10 cellular contexts compared by ENCODE assay signal in genomic region chr15:69299451-69300128, GRCh38. TPM values are rescaled to one million over a fixed set of nuclear protein-coding genes. Genes with fewer than 3 reads are reported as not detected.
DNase-seq lines count a peak whose midpoint lies in the region; ATAC-seq, FAIRE-seq and TF ChIP-seq lines count a peak whose summit lies in the region.
"Had no signal": no experiment of that assay in that cellular context is flagged by ENCODE, and none has a peak within 500 bp of the region (broad histone marks: within the 10 kb centered on the region; RNA-seq: fewer than 3 reads in every experiment).

No MANE protein-coding gene starts in this region.

- no peaks in the 10 kb centered on the region for H3F3A ChIP-seq in PC-3 (ENCODE audit: low read length, unreplicated experiment)

- DNase-seq in CD14-positive monocyte (ENCODE audit: low spot score): no peak
- DNase-seq in PC-3: no peak
- DNase-seq in foreskin fibroblast: no peak
- peak in 1 of 6 donors; percentile 56 for DNase-seq in pancreas
- DNase-seq in AG08396 (ENCODE audit: low spot score): no peak
- DNase-seq in activated naive CD4-positive, alpha-beta T cell (lab: John Stamatoyannopoulos, UW): no peak
- DNase-seq in RKO (ENCODE audit: low spot score): no peak
- DNase-seq in NCI-H187 (lab: John Stamatoyannopoulos, UW): no peak
- DNase-seq: Karpas-422 had no signal

- peak overlapping the region; percentile 82; the same call in 1 of the 2 replicates for H2AFZ ChIP-seq in PC-3 (ENCODE audit: low read length)

- no peaks in the 10 kb centered on the region for H3K9me3 ChIP-seq in PC-3 (ENCODE audit: low read length)
- no peaks in the 10 kb centered on the region for H3K9me3 ChIP-seq in pancreas

- CTCF ChIA-PET in PC-3 (lab: Charles Lee): no interaction called here

- peak overlapping the region; percentile 93 for H3K4me2 ChIP-seq in PC-3 (ENCODE audit: low read length)

- no TSS peak for BruUV-seq in PC-3 (replicated peaks; lab: Mats Ljungman, UMichigan)

- H3K4me1 Mint-ChIP-seq in CD14-positive monocyte: peaks cover 8% of the 10 kb centered on the region

- H3K9ac ChIP-seq in PC-3 (ENCODE audit: low read length): peak overlapping the region; percentile 63

- peaks cover 0 to 10% (median 1%) of the 10 kb centered on the region in 7 donors for H3K9me3 Mint-ChIP-seq in CD14-positive monocyte

- peak overlapping the region; percentile 78 for H3K4me3 ChIP-seq in PC-3 (ENCODE audit: low read length)
- H3K4me3 ChIP-seq in foreskin fibroblast (ENCODE audit: low read depth in 1 of 2, low read length in 2 of 2): peak overlapping the region; percentile 46 to 48
- H3K4me3 ChIP-seq in pancreas: peak overlapping the region; percentile 48 to 71 (median 56)

- H3K27ac ChIP-seq in PC-3 (ENCODE audit: low read length): no peak overlapping the region
- peak overlapping the region; percentile 22 to 55 (median 44) for H3K27ac ChIP-seq in pancreas
- H3K27ac ChIP-seq: RWPE1 had no signal

- H4K20me1 ChIP-seq in PC-3 (ENCODE audit: low read length): no peaks in the 10 kb centered on the region

- H3K27ac Mint-ChIP-seq in CD14-positive monocyte: no peak overlapping the region

- ATAC-seq in PC-3 (0 out of 2 replicates have a peak, but pooled peaks have one; percentile 5), pancreas (peak; percentile 4 to 9 (median 6))

- H3K4me1 ChIP-seq in PC-3 (ENCODE audit: insufficient read depth, low read length): peaks cover 21% of the 10 kb centered on the region
- H3K4me1 ChIP-seq in pancreas: peaks cover 0 to 7% (median 0%) of the 10 kb centered on the region in 3 donors

- H3K79me2 ChIP-seq in PC-3 (ENCODE audit: low read length): no peaks in the 10 kb centered on the region

- intact Hi-C loops in CD14-positive monocyte (cut with micrococcal nuclease) (no loop called here), PC-3 (cut with micrococcal nuclease) (no loop called here), pancreas (cut with DNase I) (loop anchor here in 1 of 3 donors (10.0 kb wide), 1 partner anchor 75 kb away; no protein-coding TSS in a partner anchor)

- POLR2A ChIA-PET in PC-3 (lab: Charles Lee; ENCODE audit: unreplicated experiment): no interaction called here

- H3K27me3 ChIP-seq in PC-3 (ENCODE audit: low read length) (no peaks in the 10 kb centered on the region), pancreas (no peaks in the 10 kb centered on the region)

- no peak for FAIRE-seq in pancreas (lab: Jason Lieb, UNC)

- H3K4me3 Mint-ChIP-seq in CD14-positive monocyte: peak overlapping the region; percentile 24 to 55

- 16 to 17% methylated on average over 20 of the region's 20 CpGs for WGBS in pancreas, 2 donors

- TF ChIP-seq CTCF in CD14-positive monocyte (IDR thresholded peaks at IDR 0.05) (no peak), PC-3 (conservative IDR thresholded peaks at IDR 0.05; ENCODE audit: low read depth, low read length) (no peak), foreskin fibroblast (IDR thresholded peaks at IDR 0.05; ENCODE audit: low read depth, low read length) (no peak), pancreas (IDR thresholded peaks at IDR 0.05) (no peak)

- H3K36me3 Mint-ChIP-seq in CD14-positive monocyte: peaks cover 0 to 3% of the 10 kb centered on the region in 2 donors

- H3K36me3 ChIP-seq in PC-3 (ENCODE audit: low read depth, low read length) (no peaks in the 10 kb centered on the region; the same call in 1 of the 2 replicates), pancreas (no peaks in the 10 kb centered on the region)

- no peaks in the 10 kb centered on the region for H3K9me2 ChIP-seq in PC-3 (replicated peaks; ENCODE audit: low read length)

- peaks cover 43 to 61% (median 53%) of the 10 kb centered on the region in 3 donors for H3K27me3 Mint-ChIP-seq in CD14-positive monocyte (ENCODE audit: low read depth in 3 of 3)

RNA-seq across cellular contexts. Expression of gene PAQR5, which starts 0.9 kb away (rescaled TPM):
- not detected for polyA plus RNA-seq in CD14-positive monocyte
- total RNA-seq in PC-3 (2014; rRNA removed): 12.2 and 16.5 TPM in 2 replicates
- 1 to 10 TPM; 5.2 to 9.4 (median 6.6) TPM for total RNA-seq in pancreas
- polyA plus RNA-seq in pancreas: 1 to 10 TPM; 5.7 to 6.3 TPM
